ENCODE assay signal across 18 cellular contexts in genomic region chr21:43733060-43733459, GRCh38. TPM values are rescaled to one million over a fixed set of nuclear protein-coding genes. Genes with fewer than 3 reads are reported as not detected.
A peak's percentile ranks its signal among the peaks of the same experiment; 100 is the strongest.
DNase-seq lines count a peak whose midpoint lies in the region; ATAC-seq, FAIRE-seq and TF ChIP-seq lines count a peak whose summit lies in the region.
"Had no signal": no experiment of that assay in that cellular context is flagged by ENCODE, and none has a peak within 500 bp of the region (broad histone marks: within the 10 kb centered on the region; RNA-seq: fewer than 3 reads in every experiment).

No MANE protein-coding gene starts in this region.

- no peak for FAIRE-seq in HepG2 (lab: Jason Lieb, UNC)
- FAIRE-seq: TTC549 had no signal

- DNase-seq in HepG2 (ENCODE audit: low spot score) (no peak), dorsolateral prefrontal cortex (no peak), heart left ventricle (no peak)
- no peak for DNase-seq in activated T-helper 2 cell treated with anti-CD3 and anti-CD28 coated beads, Interferon-gamma antibody, Interleukin-2, Interleukin-4, amounts not matched to agents 10 μg/mL and 5 μg/mL and 100 μg/mL, durations not matched to agents 14 hours and 24 hours and 36 hours (ENCODE audit: low spot score)
- DNase-seq: activated naive CD4-positive, alpha-beta T cell treated with Interleukin-2 at 50 U/mL for 16 hours; left ventricle myocardium superior; NCI-H1105 treated with DMSO at 0.1 percent for 48 hours; SHP77 treated with DMSO at 0.1 percent for 48 hours; stimulated activated CD4-positive, alpha-beta T cell treated with anti-CD3 and anti-CD28 coated beads, Interleukin-2, amount 100 ng/mL, for 24 hours had no signal

- H3K4me1 ChIP-seq in liver (ENCODE audit: control insufficient read depth in 4 of 4, insufficient read depth in 4 of 4, low read length in 3 of 4): peaks cover 27 to 66% (median 49%) of the 10 kb centered on the region in 4 donors
- H3K4me1 ChIP-seq in HepG2 (ENCODE audit: insufficient read depth, low read length): peaks cover 89% of the 10 kb centered on the region
- peaks cover 34 to 41% of the 10 kb centered on the region in 2 donors for H3K4me1 ChIP-seq in mucosa of rectum (ENCODE audit: control insufficient read depth in 2 of 2, insufficient read depth in 2 of 2, low read length in 2 of 2)
- peaks cover 0 to 57% (median 39%) of the 10 kb centered on the region in 12 donors for H3K4me1 ChIP-seq in heart left ventricle

- no peaks in the 10 kb centered on the region for H3K27me3 Mint-ChIP-seq in activated T-helper 2 cell treated with anti-CD3 and anti-CD28 coated beads, Interferon-gamma antibody, Interleukin-2, Interleukin-4, amounts not matched to agents 10 μg/mL and 5 μg/mL and 100 μg/mL, durations not matched to agents 14 hours and 24 hours and 36 hours (ENCODE audit: low read depth)
- H3K27me3 Mint-ChIP-seq: IgD-negative memory B cell; natural killer cell treated with Interleukin-12 subunit alpha and Interleukin-12 subunit beta and Interleukin-15 and Interleukin-18, amount 100 ng/mL, for 72 hours had no signal

- intact Hi-C loops in HepG2 (cut with micrococcal nuclease; ENCODE audit: unreplicated experiment) (no loop called here), dorsolateral prefrontal cortex (cut with DNase I) (loop anchor here in 1 of 2 donors (5.0 kb wide), 1 partner anchor 44 kb away; the partner anchor contains the start of gene CSTB), heart left ventricle (cut with DNase I) (no loop called here)
- intact Hi-C loops in activated T-helper 2 cell treated with anti-CD3 and anti-CD28 coated beads, Interferon-gamma antibody, Interleukin-2, Interleukin-4, amounts not matched to agents 10 μg/mL and 5 μg/mL and 100 μg/mL, durations not matched to agents 14 hours and 24 hours and 36 hours (cut with micrococcal nuclease): no loop called here

- H3K36me3 ChIP-seq in liver (ENCODE audit: control insufficient read depth in 4 of 4, insufficient read depth in 3 of 4, low read depth in 1 of 4, low read length in 3 of 4) (no peaks in the 10 kb centered on the region), HepG2 (replicated peaks in 1 of 2; ENCODE audit: control insufficient read depth in 1 of 2, insufficient read depth in 2 of 2, low read length in 2 of 2) (peaks cover 17 to 28% of the 10 kb centered on the region in 2 experiments; a peak in 3 of 5 replicates), mucosa of rectum (ENCODE audit: control insufficient read depth in 2 of 2, insufficient read depth in 2 of 2, low read length in 2 of 2) (peaks cover 5 to 16% of the 10 kb centered on the region in 2 donors), heart left ventricle (peaks cover 0 to 24% (median 5%) of the 10 kb centered on the region in 9 donors)

- peaks cover 33% of the 10 kb centered on the region for H3K4me1 Mint-ChIP-seq in activated T-helper 2 cell treated with anti-CD3 and anti-CD28 coated beads, Interferon-gamma antibody, Interleukin-2, Interleukin-4, amounts not matched to agents 10 μg/mL and 5 μg/mL and 100 μg/mL, durations not matched to agents 14 hours and 24 hours and 36 hours (ENCODE audit: low read depth)

- TF ChIP-seq POLR2A in HepG2 (IDR thresholded peaks at IDR 0.05; ENCODE audit: insufficient read depth in 1 of 2, low read depth in 2 of 2, low read length in 2 of 2) (no peak), heart left ventricle (IDR thresholded peaks at IDR 0.05) (no peak)

- peak overlapping the region; percentile 77 to 93 for H3K27ac ChIP-seq in liver (ENCODE audit: low read depth in 1 of 2, low read length in 2 of 2)
- no peak overlapping the region for H3K27ac ChIP-seq in HepG2 (ENCODE audit: extremely low read length, insufficient read depth, low read length)
- peak overlapping the region in 56 of 59 donors; percentile 12 to 99 (median 87) for H3K27ac ChIP-seq in dorsolateral prefrontal cortex
- H3K27ac ChIP-seq in mucosa of rectum (ENCODE audit: low read depth in 2 of 2, low read length in 2 of 2): peak overlapping the region; percentile 73 to 77
- H3K27ac ChIP-seq in heart left ventricle: no peak overlapping the region

- TF ChIP-seq CTCF in liver (IDR thresholded peaks at IDR 0.05; ENCODE audit: low read depth, low read length, missing input control) (no peak), HepG2 (CRISPR knock-in tag; IDR thresholded peaks at IDR 0.05) (no peak), dorsolateral prefrontal cortex (IDR thresholded peaks at IDR 0.05 in 54 of 56, conservative IDR thresholded peaks at IDR 0.05 in 2 of 56; ENCODE audit: low read depth in 1 of 56, partially characterized antibody in 56 of 56) (no peak), heart left ventricle (IDR thresholded peaks at IDR 0.05) (no peak)

- CTCF ChIA-PET in HepG2 (lab: Yijun Ruan, JAX; ENCODE audit: low intra/inter-chr PET ratio, low total read pairs): no interaction called here

- peaks cover 80% of the 10 kb centered on the region for H3K79me2 ChIP-seq in HepG2 (ENCODE audit: insufficient read depth, low read length)

- in situ Hi-C loops in HepG2 (cut with HindIII; ENCODE audit: extremely low pct_ligation_motif_present, low pct_unique_long_range_greater_than_20kb): no loop called here

- no peak for TF ChIP-seq EP300 in HepG2 (IDR thresholded peaks at IDR 0.05; ENCODE audit: low read depth in 2 of 2, low read length in 2 of 2)
- no peak for TF ChIP-seq EP300 in HepG2 (CRISPR knock-in tag; IDR thresholded peaks at IDR 0.05; ENCODE audit: borderline replicate concordance)

- peaks cover 20% of the 10 kb centered on the region for H3K36me3 Mint-ChIP-seq in activated T-helper 2 cell treated with anti-CD3 and anti-CD28 coated beads, Interferon-gamma antibody, Interleukin-2, Interleukin-4, amounts not matched to agents 10 μg/mL and 5 μg/mL and 100 μg/mL, durations not matched to agents 14 hours and 24 hours and 36 hours (ENCODE audit: low read depth)
- H3K36me3 Mint-ChIP-seq: IgD-negative memory B cell; natural killer cell treated with Interleukin-12 subunit alpha and Interleukin-12 subunit beta and Interleukin-15 and Interleukin-18, amount 100 ng/mL, for 72 hours had no signal

- no peak overlapping the region for H3K4me2 ChIP-seq in HepG2 (ENCODE audit: low read depth, low read length)
- H3K4me2 ChIP-seq: GM23338 had no signal

- no peak for TF ChIP-seq RAD21 in liver (IDR thresholded peaks at IDR 0.05)
- no peak for TF ChIP-seq RAD21 in HepG2 (CRISPR knock-in tag; IDR thresholded peaks at IDR 0.05)

- no peaks in the 10 kb centered on the region for H3K9me3 Mint-ChIP-seq in activated T-helper 2 cell treated with anti-CD3 and anti-CD28 coated beads, Interferon-gamma antibody, Interleukin-2, Interleukin-4, amounts not matched to agents 10 μg/mL and 5 μg/mL and 100 μg/mL, durations not matched to agents 14 hours and 24 hours and 36 hours
- H3K9me3 Mint-ChIP-seq: GM23338; IgD-negative memory B cell; natural killer cell treated with Interleukin-12 subunit alpha and Interleukin-12 subunit beta and Interleukin-15 and Interleukin-18, amount 100 ng/mL, for 72 hours had no signal

- H3K4me3 Mint-ChIP-seq in activated T-helper 2 cell treated with anti-CD3 and anti-CD28 coated beads, Interferon-gamma antibody, Interleukin-2, Interleukin-4, amounts not matched to agents 10 μg/mL and 5 μg/mL and 100 μg/mL, durations not matched to agents 14 hours and 24 hours and 36 hours (ENCODE audit: low read depth): no peak overlapping the region
- H3K4me3 Mint-ChIP-seq: GM23338; natural killer cell treated with Interleukin-12 subunit alpha and Interleukin-12 subunit beta and Interleukin-15 and Interleukin-18, amount 100 ng/mL, for 72 hours had no signal

- no peak overlapping the region for H3K4me3 ChIP-seq in liver (ENCODE audit: low read depth in 1 of 3, low read length in 3 of 3)
- no peak overlapping the region for H3K4me3 ChIP-seq in HepG2 (replicated peaks in 1 of 3; ENCODE audit: insufficient read depth in 1 of 3, low read depth in 2 of 3, low read length in 3 of 3)
- H3K4me3 ChIP-seq in dorsolateral prefrontal cortex: peak overlapping the region in 13 of 59 donors; percentile 3 to 44 (median 25)
- H3K4me3 ChIP-seq in mucosa of rectum (ENCODE audit: low read length in 2 of 2): peak overlapping the region; percentile 8 to 42
- H3K4me3 ChIP-seq in heart left ventricle: no peak overlapping the region
- H3K4me3 ChIP-seq: GM23338, upper lobe of right lung had no signal

- no peak overlapping the region for H3K27ac Mint-ChIP-seq in activated T-helper 2 cell treated with anti-CD3 and anti-CD28 coated beads, Interferon-gamma antibody, Interleukin-2, Interleukin-4, amounts not matched to agents 10 μg/mL and 5 μg/mL and 100 μg/mL, durations not matched to agents 14 hours and 24 hours and 36 hours

- no peak overlapping the region for H3K9ac ChIP-seq in liver (ENCODE audit: low read depth in 1 of 2, low read length in 2 of 2)
- H3K9ac ChIP-seq in HepG2 (ENCODE audit: insufficient read depth, low read depth, low read length): no peak overlapping the region
- peak overlapping the region in 1 of 2 donors; percentile 60 for H3K9ac ChIP-seq in mucosa of rectum (ENCODE audit: low read depth in 1 of 2, low read length in 2 of 2)

- no peaks in the 10 kb centered on the region; the same call in 1 of the 2 replicates for H4K20me1 ChIP-seq in HepG2 (ENCODE audit: insufficient read depth, low read length)

- POLR2A ChIA-PET in HepG2 (lab: Yijun Ruan, JAX): no interaction called here

- H3K27me3 ChIP-seq in liver (ENCODE audit: control insufficient read depth in 4 of 4, insufficient read depth in 4 of 4, low read length in 3 of 4) (no peaks in the 10 kb centered on the region), HepG2 (ENCODE audit: control insufficient read depth in 1 of 2, insufficient read depth in 2 of 2, low read length in 2 of 2) (no peaks in the 10 kb centered on the region; a peak in 1 of 5 replicates), dorsolateral prefrontal cortex (no peaks in the 10 kb centered on the region), mucosa of rectum (ENCODE audit: control insufficient read depth in 2 of 2, insufficient read depth in 2 of 2, low read length in 2 of 2) (no peaks in the 10 kb centered on the region), heart left ventricle (no peaks in the 10 kb centered on the region)
- H3K27me3 ChIP-seq: upper lobe of right lung had no signal

- no TSS peak for BruUV-seq in HepG2 (replicated peaks; lab: Mats Ljungman, UMichigan)

- WGBS in liver: 67% methylated on average over 10 of the region's 10 CpGs
- 93% methylated on average over 7 of the region's 10 CpGs for WGBS in HepG2 (ENCODE audit: low lambda C conversion rate)
- 39 to 64% (median 53%) methylated on average over 9 to 10 of the region's 10 CpGs for WGBS in heart left ventricle, 4 donors

- no peak for ATAC-seq in HepG2
- no peak for ATAC-seq in GM18909 (IDR thresholded peaks at IDR 0.05; ENCODE audit: poor library complexity, unreplicated experiment)
- no peak for ATAC-seq in heart left ventricle
- no peak for ATAC-seq in GM19023 (IDR thresholded peaks at IDR 0.05; ENCODE audit: unreplicated experiment)
- ATAC-seq: GM23338; left ventricle myocardium superior; natural killer cell treated with Interleukin-12 subunit alpha and Interleukin-12 subunit beta and Interleukin-15 and Interleukin-18, amount 100 ng/mL, for 72 hours had no signal

- H2AFZ ChIP-seq in HepG2 (ENCODE audit: low read length): no peak overlapping the region
- H2AFZ ChIP-seq: GM23338 had no signal

- H3K9me3 ChIP-seq in liver (ENCODE audit: control insufficient read depth in 4 of 4, low read length in 3 of 4) (no peaks in the 10 kb centered on the region), HepG2 (ENCODE audit: low read length) (no peaks in the 10 kb centered on the region), mucosa of rectum (ENCODE audit: control insufficient read depth in 2 of 2, low read length in 2 of 2) (no peaks in the 10 kb centered on the region), heart left ventricle (no peaks in the 10 kb centered on the region)
- H3K9me3 ChIP-seq: upper lobe of right lung had no signal

RNA-seq across cellular contexts. Expression of gene PDXK, which starts 14.1 kb away (rescaled TPM):
- total RNA-seq in liver (100 to 1,000 TPM in 1 of 2 donors, 10 to 100 TPM in 1; 20.5 to 104 TPM), HepG2 (2016; rRNA removed; fragmentation: Illumina TruSeq; extraction: Trizol) (114 and 151 TPM in 2 replicates), dorsolateral prefrontal cortex (100 to 1,000 TPM; 169 to 469 (median 338) TPM), heart left ventricle (100 to 1,000 TPM in 1 of 9 donors, 10 to 100 TPM in 8; 46.5 to 105 (median 79.7) TPM)
- polyA plus RNA-seq in liver (10 to 100 TPM; 34.7 to 35.0 TPM), HepG2 (2011; rRNA removed) (165 and 184 TPM in 2 replicates), heart left ventricle (10 to 100 TPM; 48.0 to 94.5 TPM)
- 28.6 and 35.2 TPM in 2 replicates for total RNA-seq in HepG2 (2016; cell fraction: cytosol; rRNA removed; fragmentation: Illumina TruSeq; extraction: Trizol; ENCODE audit: low read depth)
- 115 and 149 TPM in 2 replicates for total RNA-seq in HepG2 (2016; cell fraction: insoluble cytoplasmic fraction; rRNA removed; fragmentation: Illumina TruSeq; extraction: Trizol)
- total RNA-seq in HepG2 (2016; cell fraction: membrane; rRNA removed; fragmentation: Illumina TruSeq; extraction: Trizol): 62.0 and 68.5 TPM in 2 replicates
- total RNA-seq in HepG2 (2016; cell fraction: nucleus; rRNA removed; fragmentation: Illumina TruSeq; extraction: Trizol): 61.1 and 71.3 TPM in 2 replicates
- 146 and 162 TPM in 2 replicates for polyA plus RNA-seq in HepG2 (2011; cell fraction: cytosol; rRNA removed)
- polyA plus RNA-seq in HepG2 (2011; cell fraction: nucleus; rRNA removed): 215 and 264 TPM in 2 replicates
- 82.4 and 87.9 TPM in 2 replicates for polyA plus RNA-seq in HepG2 (2012)
- 45.4 and 55.7 TPM in 2 replicates for polyA plus RNA-seq in HepG2 (2016; cell fraction: cytosol; fragmentation: Illumina TruSeq; extraction: Trizol; ENCODE audit: low read depth)
- polyA plus RNA-seq in HepG2 (2016; cell fraction: insoluble cytoplasmic fraction; fragmentation: Illumina TruSeq; extraction: Trizol; ENCODE audit: low read depth): 135 and 141 TPM in 2 replicates
- polyA plus RNA-seq in HepG2 (2016; cell fraction: membrane; fragmentation: Illumina TruSeq; extraction: Trizol; ENCODE audit: low read depth): 56.2 and 56.5 TPM in 2 replicates
- 113 and 114 TPM in 2 replicates for polyA plus RNA-seq in HepG2 (2016; cell fraction: nucleus; fragmentation: Illumina TruSeq; extraction: Trizol; ENCODE audit: insufficient read depth, low read depth)
- polyA minus RNA-seq in HepG2 (2011; rRNA and poly(A)+ RNA removed; ENCODE audit: low replicate concordance): 159 and 241 TPM in 2 replicates
- polyA minus RNA-seq in HepG2 (2011; cell fraction: cytosol; rRNA and poly(A)+ RNA removed): 48.1 and 61.1 TPM in 2 replicates
- 60.5 and 61.0 TPM in 2 replicates for polyA minus RNA-seq in HepG2 (2011; cell fraction: nucleus; rRNA and poly(A)+ RNA removed)
- 124 and 136 TPM in 2 replicates for total RNA-seq in activated T-helper 2 cell treated with anti-CD3 and anti-CD28 coated beads, Interferon-gamma antibody, Interleukin-2, Interleukin-4, amounts not matched to agents 10 μg/mL and 5 μg/mL and 100 μg/mL, durations not matched to agents 14 hours and 24 hours and 36 hours

RNA-seq across cellular contexts. Expression of gene CSTB, which starts 43.0 kb away (rescaled TPM):
- total RNA-seq in liver (1 to 10 TPM; 3.8 to 7.7 TPM), HepG2 (2016; rRNA removed; fragmentation: Illumina TruSeq; extraction: Trizol) (11.7 and 15.8 TPM in 2 replicates), dorsolateral prefrontal cortex (10 to 100 TPM; 21.2 to 46.5 (median 30.9) TPM), heart left ventricle (10 to 100 TPM in 8 of 9 donors, 1 to 10 TPM in 1; 7.8 to 77.0 (median 35.9) TPM)
- polyA plus RNA-seq in liver (10 to 100 TPM; 59.8 to 62.4 TPM), HepG2 (2011; rRNA removed) (94.1 and 110 TPM in 2 replicates), heart left ventricle (10 to 100 TPM; 36.1 to 72.8 TPM)
- 8.0 and 9.1 TPM in 2 replicates for total RNA-seq in HepG2 (2016; cell fraction: cytosol; rRNA removed; fragmentation: Illumina TruSeq; extraction: Trizol; ENCODE audit: low read depth)
- total RNA-seq in HepG2 (2016; cell fraction: insoluble cytoplasmic fraction; rRNA removed; fragmentation: Illumina TruSeq; extraction: Trizol): 11.9 and 14.9 TPM in 2 replicates
- 9.8 and 11.8 TPM in 2 replicates for total RNA-seq in HepG2 (2016; cell fraction: membrane; rRNA removed; fragmentation: Illumina TruSeq; extraction: Trizol)
- 6.6 and 7.1 TPM in 2 replicates for total RNA-seq in HepG2 (2016; cell fraction: nucleus; rRNA removed; fragmentation: Illumina TruSeq; extraction: Trizol)
- polyA plus RNA-seq in HepG2 (2011; cell fraction: cytosol; rRNA removed): 129 and 137 TPM in 2 replicates
- 53.4 and 59.2 TPM in 2 replicates for polyA plus RNA-seq in HepG2 (2011; cell fraction: nucleus; rRNA removed)
- polyA plus RNA-seq in HepG2 (2012): 58.7 and 69.9 TPM in 2 replicates
- 34.3 and 43.0 TPM in 2 replicates for polyA plus RNA-seq in HepG2 (2016; cell fraction: cytosol; fragmentation: Illumina TruSeq; extraction: Trizol; ENCODE audit: low read depth)
- 53.0 and 57.2 TPM in 2 replicates for polyA plus RNA-seq in HepG2 (2016; cell fraction: insoluble cytoplasmic fraction; fragmentation: Illumina TruSeq; extraction: Trizol; ENCODE audit: low read depth)
- polyA plus RNA-seq in HepG2 (2016; cell fraction: membrane; fragmentation: Illumina TruSeq; extraction: Trizol; ENCODE audit: low read depth): 32.8 and 40.2 TPM in 2 replicates
- 34.9 and 36.2 TPM in 2 replicates for polyA plus RNA-seq in HepG2 (2016; cell fraction: nucleus; fragmentation: Illumina TruSeq; extraction: Trizol; ENCODE audit: insufficient read depth, low read depth)
- 37.2 and 51.7 TPM in 2 replicates for polyA minus RNA-seq in HepG2 (2011; rRNA and poly(A)+ RNA removed; ENCODE audit: low replicate concordance)
- 24.0 and 25.6 TPM in 2 replicates for polyA minus RNA-seq in HepG2 (2011; cell fraction: cytosol; rRNA and poly(A)+ RNA removed)
- polyA minus RNA-seq in HepG2 (2011; cell fraction: nucleus; rRNA and poly(A)+ RNA removed): 9.0 and 15.4 TPM in 2 replicates
- total RNA-seq in activated T-helper 2 cell treated with anti-CD3 and anti-CD28 coated beads, Interferon-gamma antibody, Interleukin-2, Interleukin-4, amounts not matched to agents 10 μg/mL and 5 μg/mL and 100 μg/mL, durations not matched to agents 14 hours and 24 hours and 36 hours: 55.8 TPM in 2 replicates

RNA-seq across cellular contexts. Expression of gene RRP1, which starts 56.3 kb away (rescaled TPM):
- total RNA-seq in liver (10 to 100 TPM in 1 of 2 donors, 1 to 10 TPM in 1; 5.4 to 15.0 TPM), HepG2 (2016; rRNA removed; fragmentation: Illumina TruSeq; extraction: Trizol) (24.6 and 35.1 TPM in 2 replicates), dorsolateral prefrontal cortex (10 to 100 TPM; 22.5 to 48.3 (median 31.5) TPM), heart left ventricle (10 to 100 TPM in 4 of 9 donors, 1 to 10 TPM in 5; 6.0 to 15.6 (median 9.8) TPM)
- polyA plus RNA-seq in liver (1 to 10 TPM; 7.4 to 8.0 TPM), HepG2 (2011; rRNA removed) (20.1 and 22.2 TPM in 2 replicates), heart left ventricle (10 to 100 TPM in 1 of 2 donors, 1 to 10 TPM in 1; 6.7 to 13.9 TPM)
- total RNA-seq in HepG2 (2016; cell fraction: cytosol; rRNA removed; fragmentation: Illumina TruSeq; extraction: Trizol; ENCODE audit: low read depth): 16.9 and 17.1 TPM in 2 replicates
- 24.1 and 32.9 TPM in 2 replicates for total RNA-seq in HepG2 (2016; cell fraction: insoluble cytoplasmic fraction; rRNA removed; fragmentation: Illumina TruSeq; extraction: Trizol)
- total RNA-seq in HepG2 (2016; cell fraction: membrane; rRNA removed; fragmentation: Illumina TruSeq; extraction: Trizol): 10.3 and 11.2 TPM in 2 replicates
- total RNA-seq in HepG2 (2016; cell fraction: nucleus; rRNA removed; fragmentation: Illumina TruSeq; extraction: Trizol): 29.9 and 34.8 TPM in 2 replicates
- polyA plus RNA-seq in HepG2 (2011; cell fraction: cytosol; rRNA removed): 11.2 and 11.3 TPM in 2 replicates
- 110 and 114 TPM in 2 replicates for polyA plus RNA-seq in HepG2 (2011; cell fraction: nucleus; rRNA removed)
- 22.7 and 27.0 TPM in 2 replicates for polyA plus RNA-seq in HepG2 (2012)
- polyA plus RNA-seq in HepG2 (2016; cell fraction: cytosol; fragmentation: Illumina TruSeq; extraction: Trizol; ENCODE audit: low read depth): 3.0 and 3.7 TPM in 2 replicates
- polyA plus RNA-seq in HepG2 (2016; cell fraction: insoluble cytoplasmic fraction; fragmentation: Illumina TruSeq; extraction: Trizol; ENCODE audit: low read depth): 25.7 and 32.8 TPM in 2 replicates
- 4.3 and 6.1 TPM in 2 replicates for polyA plus RNA-seq in HepG2 (2016; cell fraction: membrane; fragmentation: Illumina TruSeq; extraction: Trizol; ENCODE audit: low read depth)
- 70.6 and 74.1 TPM in 2 replicates for polyA plus RNA-seq in HepG2 (2016; cell fraction: nucleus; fragmentation: Illumina TruSeq; extraction: Trizol; ENCODE audit: insufficient read depth, low read depth)
- 9.8 and 26.9 TPM in 2 replicates for polyA minus RNA-seq in HepG2 (2011; rRNA and poly(A)+ RNA removed; ENCODE audit: low replicate concordance)
- polyA minus RNA-seq in HepG2 (2011; cell fraction: cytosol; rRNA and poly(A)+ RNA removed): 5.9 and 9.7 TPM in 2 replicates
- 27.0 and 37.2 TPM in 2 replicates for polyA minus RNA-seq in HepG2 (2011; cell fraction: nucleus; rRNA and poly(A)+ RNA removed)
- 67.1 and 71.7 TPM in 2 replicates for total RNA-seq in activated T-helper 2 cell treated with anti-CD3 and anti-CD28 coated beads, Interferon-gamma antibody, Interleukin-2, Interleukin-4, amounts not matched to agents 10 μg/mL and 5 μg/mL and 100 μg/mL, durations not matched to agents 14 hours and 24 hours and 36 hours

Comparison
In these comparisons a context has a peak if more than half of its experiments do, and no peak if none do; other contexts are left out.
1. H3K27ac ChIP-seq: peak in liver (2 of 2), dorsolateral prefrontal cortex (56 of 59) and mucosa of rectum (2 of 2); none in HepG2 (single experiment) and heart left ventricle (0 of 12).
2. H3K4me3 ChIP-seq: peak in mucosa of rectum (2 of 2); none in liver (0 of 3), HepG2 (0 of 3) and heart left ventricle (0 of 12).